ENCODE assay signal across 22 cellular contexts in the genomic region with DNA sequence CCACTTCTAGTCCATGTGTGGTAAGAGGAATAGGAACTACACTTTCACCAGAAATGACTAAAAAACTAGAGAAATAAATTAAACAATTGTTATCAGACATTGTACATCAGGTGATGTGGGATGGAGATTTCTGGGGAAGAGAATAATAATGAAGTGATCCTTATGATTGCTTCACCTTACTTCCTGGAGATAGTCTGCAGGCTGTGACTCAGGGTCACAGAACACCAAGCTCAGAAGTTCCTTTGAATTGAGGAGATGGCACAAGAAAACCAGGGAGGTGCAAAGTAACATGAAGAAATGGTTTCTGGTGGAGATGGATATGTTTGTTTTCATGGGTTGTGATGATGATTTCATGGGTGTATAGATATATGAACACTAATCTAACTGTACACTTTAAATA. TPM values are rescaled to one million over a fixed set of nuclear protein-coding genes. Genes with fewer than 3 reads are reported as not detected.
DNase-seq lines count a peak whose midpoint lies in the region; TF ChIP-seq lines count a peak whose summit lies in the region.
"Had no signal": no experiment of that assay in that cellular context is flagged by ENCODE, and none has a peak within 500 bp of the region (broad histone marks: within the 10 kb centered on the region; RNA-seq: fewer than 3 reads in every experiment).

No MANE protein-coding gene starts in this region.

- POLR2A ChIA-PET in MCF 10A (lab: Yijun Ruan, JAX) = no interaction called here

- peak overlapping the region; percentile 17 for H3K4me2 ChIP-seq in mammary epithelial cell (ENCODE audit: insufficient read depth, low read depth, low read length)
- H3K4me2 ChIP-seq: A549; BLaER1 treated with 17β-estradiol and CSF1 and Interleukin-3, amounts not matched to agents 10 nM and 100 nM had no signal

- H3K36me3 ChIP-seq in breast epithelium (no peaks in the 10 kb centered on the region), mammary epithelial cell (ENCODE audit: insufficient read depth, low read length) (no peaks in the 10 kb centered on the region), WERI-Rb-1 (no peaks in the 10 kb centered on the region)
- H3K36me3 ChIP-seq: BE2C; BLaER1 treated with 17β-estradiol and CSF1 and Interleukin-3, amounts not matched to agents 10 nM and 100 nM had no signal

- no peak overlapping the region for H3K27ac Mint-ChIP-seq in MCF 10A (ENCODE audit: low read depth, unreplicated experiment)
- H3K27ac Mint-ChIP-seq: CD14-positive monocyte; CD4-positive, alpha-beta T cell; H9 had no signal

- TF ChIP-seq CTCF in MCF 10A (IDR thresholded peaks at IDR 0.05; ENCODE audit: unreplicated experiment) = no peak
- no peak for TF ChIP-seq CTCF in breast epithelium (IDR thresholded peaks at IDR 0.05)
- no peak for TF ChIP-seq CTCF in mammary epithelial cell (conservative IDR thresholded peaks at IDR 0.05 in 1 of 2, IDR thresholded peaks at IDR 0.05 in 1 of 2; ENCODE audit: extremely low read depth in 1 of 2, insufficient read depth in 1 of 2, low read depth in 1 of 2, low read length in 2 of 2)
- no peak for TF ChIP-seq CTCF in WERI-Rb-1 (IDR thresholded peaks at IDR 0.05; ENCODE audit: low read depth, low read length)

- no peak overlapping the region for H3K4me3 Mint-ChIP-seq in MCF 10A (ENCODE audit: unreplicated experiment)
- H3K4me3 Mint-ChIP-seq: CD14-positive monocyte; CD4-positive, alpha-beta T cell; H9 had no signal

- DNase-seq in MCF 10A (ENCODE audit: unreplicated experiment) (peak; percentile 7), breast epithelium (ENCODE audit: low spot score in 2 of 2) (no peak), mammary epithelial cell (peak; percentile 25), epithelial cell of prostate (ENCODE audit: low read depth, low spot score) (peak; percentile 16), kidney tubule cell (ENCODE audit: low spot score) (peak; percentile 4), retina (no peak), T-helper 1 cell (no peak), WERI-Rb-1 (no peak)
- DNase-seq: 8988T; ACHN; AML-193; BE2C; Calu3; CD4-positive, alpha-beta T cell; COR-L47; DMS79 treated with DMSO at 0.1 percent for 48 hours; GF-D8; GM23248; H9 had no signal

- CTCF ChIA-PET in MCF 10A (lab: Yijun Ruan, JAX) (interaction anchor here (0.6 to 1.0 kb wide), 3 partner anchors 22 to 846 kb away, joined by 3 read pairs; no protein-coding TSS in a partner anchor), mammary epithelial cell (lab: Charles Lee; ENCODE audit: low non-redundant PET) (no interaction called here)

- H3K4me1 ChIP-seq in breast epithelium (no peaks in the 10 kb centered on the region), mammary epithelial cell (ENCODE audit: insufficient read depth, low read length) (peaks cover 32% of the 10 kb centered on the region)
- H3K4me1 ChIP-seq: A549, BE2C had no signal

- dilution Hi-C loops in mammary epithelial cell (cut with HindIII; ENCODE audit: low sequenced_read_pairs) = no loop called here

- peak overlapping the region; percentile 89 for H2AFZ ChIP-seq in mammary epithelial cell (ENCODE audit: low read depth, low read length)
- H2AFZ ChIP-seq: GM23248 had no signal

- intact Hi-C loops in MCF 10A (cut with micrococcal nuclease) (no loop called here), breast epithelium (cut with DNase I; ENCODE audit: low total_unique reads) (no loop called here), mammary epithelial cell (cut with micrococcal nuclease) (no loop called here)

- no peaks in the 10 kb centered on the region for H3K27me3 Mint-ChIP-seq in MCF 10A (ENCODE audit: insufficient read depth, unreplicated experiment)
- H3K27me3 Mint-ChIP-seq: CD4-positive, alpha-beta T cell had no signal

- no peak for TF ChIP-seq POLR2A in breast epithelium (IDR thresholded peaks at IDR 0.05)

- H3K79me2 ChIP-seq in mammary epithelial cell (ENCODE audit: insufficient read depth, low read length) = no peaks in the 10 kb centered on the region

- peaks cover 26% of the 10 kb centered on the region for H3K4me1 Mint-ChIP-seq in MCF 10A (ENCODE audit: insufficient read depth, unreplicated experiment)
- H3K4me1 Mint-ChIP-seq: CD14-positive monocyte, H9 had no signal

- no peaks in the 10 kb centered on the region for H4K20me1 ChIP-seq in mammary epithelial cell (ENCODE audit: insufficient read depth, low read length)
- H4K20me1 ChIP-seq: BLaER1 treated with 17β-estradiol and CSF1 and Interleukin-3, amounts not matched to agents 10 nM and 100 nM had no signal

- H3K9me3 ChIP-seq in breast epithelium = no peaks in the 10 kb centered on the region
- H3K9me3 ChIP-seq in mammary epithelial cell (replicated peaks; ENCODE audit: insufficient read depth, low read length) = no peaks in the 10 kb centered on the region
- H3K9me3 ChIP-seq in WERI-Rb-1 (ENCODE audit: severe bottlenecking) = no peaks in the 10 kb centered on the region
- H3K9me3 ChIP-seq: A549, BE2C had no signal

- no peak overlapping the region for H3K27ac ChIP-seq in breast epithelium
- no peak overlapping the region for H3K27ac ChIP-seq in mammary epithelial cell (ENCODE audit: insufficient read depth, low read depth, low read length)
- H3K27ac ChIP-seq in epithelial cell of prostate = peak overlapping the region; percentile 65
- no peak overlapping the region for H3K27ac ChIP-seq in WERI-Rb-1
- H3K27ac ChIP-seq: A549; BLaER1 treated with 17β-estradiol and CSF1 and Interleukin-3, amounts not matched to agents 10 nM and 100 nM; GM23248 had no signal

- H3K9me3 Mint-ChIP-seq in MCF 10A (ENCODE audit: unreplicated experiment) = no peaks in the 10 kb centered on the region
- H3K9me3 Mint-ChIP-seq: CD4-positive, alpha-beta T cell had no signal

- no peak overlapping the region for H3K9ac ChIP-seq in mammary epithelial cell (ENCODE audit: insufficient read depth, low read length)
- H3K9ac ChIP-seq: BLaER1 treated with 17β-estradiol and CSF1 and Interleukin-3, amounts not matched to agents 10 nM and 100 nM; GM23248 had no signal

- H3K27me3 ChIP-seq in breast epithelium = no peaks in the 10 kb centered on the region
- no peaks in the 10 kb centered on the region for H3K27me3 ChIP-seq in mammary epithelial cell (ENCODE audit: insufficient read depth, low read length)
- no peaks in the 10 kb centered on the region for H3K27me3 ChIP-seq in WERI-Rb-1 (ENCODE audit: insufficient read depth, low read depth, severe bottlenecking)
- H3K27me3 ChIP-seq: BE2C; BLaER1 treated with 17β-estradiol and CSF1 and Interleukin-3, amounts not matched to agents 10 nM and 100 nM had no signal

- BruUV-seq in MCF 10A (replicated peaks; lab: Mats Ljungman, UMichigan) = no TSS peak
- no TSS peak for BruUV-seq in mammary epithelial cell (replicated peaks; lab: Mats Ljungman, UMichigan)

- in situ Hi-C loops in mammary epithelial cell (cut with MboI; ENCODE audit: low sequenced_read_pairs in 2 of 2) = no loop called here

- H3K4me3 ChIP-seq in breast epithelium = no peak overlapping the region
- no peak overlapping the region for H3K4me3 ChIP-seq in mammary epithelial cell (replicated peaks in 1 of 3; ENCODE audit: insufficient read depth in 1 of 3, low read depth in 2 of 3, low read length in 3 of 3)
- no peak overlapping the region for H3K4me3 ChIP-seq in WERI-Rb-1 (ENCODE audit: low read depth, low read length)
- H3K4me3 ChIP-seq: A549; BLaER1 treated with 17β-estradiol and CSF1 and Interleukin-3, amounts not matched to agents 10 nM and 100 nM; GM23248 had no signal

- peaks cover 4% of the 10 kb centered on the region for H3K36me3 Mint-ChIP-seq in MCF 10A (ENCODE audit: insufficient read depth, unreplicated experiment)
- H3K36me3 Mint-ChIP-seq: CD14-positive monocyte had no signal

RNA-seq across cellular contexts. Expression of gene ZWINT, which starts 44.5 kb away (rescaled TPM):
- total RNA-seq in MCF 10A (2022) = 16.0 and 30.4 TPM in 2 replicates
- total RNA-seq in breast epithelium = 1 to 10 TPM; 1.3 to 5.0 (median 3.0) TPM
- total RNA-seq in mammary epithelial cell = 10 to 100 TPM in 1 of 2 donors, 1 to 10 TPM in 1; 6.7 to 42.0 TPM
- polyA plus RNA-seq in mammary epithelial cell = 75.6 TPM
- 47.1 TPM for polyA minus RNA-seq in mammary epithelial cell

Comparison
In these comparisons a context has a peak if more than half of its experiments do, and no peak if none do; other contexts are left out.
1. DNase-seq: peak in MCF 10A (single experiment), mammary epithelial cell (single experiment), epithelial cell of prostate (single experiment) and kidney tubule cell (single experiment); none in breast epithelium (0 of 2), retina (single experiment), T-helper 1 cell (0 of 5) and WERI-Rb-1 (single experiment).